In the genomic region with DNA sequence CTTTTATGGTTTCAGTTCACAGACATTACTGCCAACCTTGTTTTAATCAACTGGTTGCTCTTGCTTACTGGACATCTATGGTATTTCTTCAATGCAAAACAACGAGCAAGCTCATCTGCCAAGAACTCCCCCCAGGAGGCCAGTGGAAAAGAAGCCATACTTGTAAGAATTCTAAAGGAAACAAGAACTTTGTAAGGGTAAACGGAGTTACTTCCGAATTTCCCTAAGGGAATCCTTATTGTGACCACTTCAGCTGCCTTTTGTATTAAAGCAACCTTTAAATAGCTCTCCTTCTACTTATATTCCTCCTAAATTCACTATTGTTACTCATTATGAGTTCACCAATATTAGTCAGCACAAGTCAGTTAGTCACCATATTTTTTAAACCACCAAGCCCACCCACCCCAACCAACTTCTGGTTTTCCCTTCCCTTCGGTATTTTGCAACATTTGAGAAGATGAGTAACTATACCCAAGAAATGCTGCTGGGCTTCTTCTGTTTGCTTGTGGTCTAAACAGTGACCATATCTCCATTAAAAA, we compare ENCODE assay signal across 9 cellular contexts.
DNase-seq lines count a peak whose midpoint lies in the region; ATAC-seq and TF ChIP-seq lines count a peak whose summit lies in the region.
"Had no signal": no experiment of that assay in that cellular context is flagged by ENCODE, and none has a peak within 500 bp of the region (broad histone marks: within the 10 kb centered on the region; RNA-seq: fewer than 3 reads in every experiment).

No MANE protein-coding gene starts in this region.

- DNase-seq in AG08396 (ENCODE audit: low spot score) (peak; percentile 52), HS-5 (ENCODE audit: low read depth) (peak; percentile 81), fibroblast of the conjunctiva (ENCODE audit: low read depth) (peak; percentile 85), globus pallidus (ENCODE audit: low spot score) (no peak), erythroblast (lab: John Stamatoyannopoulos, UW) (no peak)
- peak; percentile 59 for DNase-seq in activated CD4-positive, alpha-beta T cell treated with anti-CD3 and anti-CD28 coated beads for 48 hours
- DNase-seq: KG1 had no signal

- ATAC-seq in HG02759 (IDR thresholded peaks at IDR 0.05; ENCODE audit: unreplicated experiment) (no peak), GM21619 (IDR thresholded peaks at IDR 0.05; ENCODE audit: unreplicated experiment) (no peak)

- no peak for TF ChIP-seq POLR2A in erythroblast (IDR thresholded peaks at IDR 0.05; ENCODE audit: low read length)

Comparison
In these comparisons a context has a peak if more than half of its experiments do, and no peak if none do; other contexts are left out.
1. DNase-seq: peak in AG08396 (single experiment), HS-5 (single experiment), activated CD4-positive, alpha-beta T cell treated with anti-CD3 and anti-CD28 coated beads for 48 hours (single experiment) and fibroblast of the conjunctiva (single experiment); none in globus pallidus (single experiment) and erythroblast (0 of 2).